In the genomic region with DNA sequence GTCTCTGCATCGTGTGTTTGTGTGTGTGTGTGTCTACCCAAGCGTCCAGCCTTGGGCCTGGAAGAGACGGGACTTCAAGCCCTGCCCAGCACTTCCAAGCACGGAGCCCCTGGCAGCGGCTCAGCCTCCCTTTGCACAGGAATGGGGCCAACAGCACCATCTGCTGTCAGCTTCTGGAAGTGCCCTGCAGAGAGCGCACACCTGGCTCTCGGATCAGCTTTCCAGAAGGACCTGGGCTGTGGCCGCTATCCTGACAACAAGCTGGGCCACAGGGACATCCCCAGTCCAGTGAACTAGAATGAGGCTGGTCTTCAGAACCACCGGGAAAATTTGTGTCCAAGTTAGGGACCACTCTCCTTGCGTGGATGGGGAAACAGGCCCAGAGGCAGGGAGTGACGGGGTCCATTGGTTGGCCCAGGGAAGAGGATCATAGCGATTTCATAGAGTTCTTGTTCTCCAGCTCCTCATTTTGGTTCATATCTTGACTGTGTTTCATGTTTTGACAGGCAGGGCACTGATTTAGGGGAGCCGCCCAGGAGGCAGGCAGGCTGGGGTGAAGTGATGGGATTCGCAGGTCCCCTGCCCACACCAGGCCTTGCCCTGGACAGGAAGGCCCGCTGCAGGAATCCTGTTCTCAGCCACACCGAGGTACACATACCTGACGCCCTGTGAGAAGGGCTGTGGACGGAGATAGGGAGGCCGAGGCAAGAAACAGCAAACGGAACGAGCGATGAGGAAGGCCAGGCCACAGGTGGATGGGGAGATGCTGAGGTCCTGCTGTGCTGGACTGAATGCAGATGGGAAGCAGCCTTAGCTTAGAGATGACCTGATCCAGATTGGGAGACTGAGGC, we compare ENCODE assay signal across 8 cellular contexts. TPM values are rescaled to one million over a fixed set of nuclear protein-coding genes. Genes with fewer than 3 reads are reported as not detected.
DNase-seq lines count a peak whose midpoint lies in the region; ATAC-seq, FAIRE-seq and TF ChIP-seq lines count a peak whose summit lies in the region.

No MANE protein-coding gene starts in this region.

- peaks cover 9% of the 10 kb centered on the region for H3K9me3 Mint-ChIP-seq in Caco-2 (ENCODE audit: unreplicated experiment)
- H3K9me3 Mint-ChIP-seq in activated T-helper 17 cell treated with anti-CD3 and anti-CD28 coated beads, Interleukin-2, amount 50 U/mL, for 72 hours, result no peaks in the 10 kb centered on the region

- peak; percentile 39 for ATAC-seq in activated T-helper 17 cell treated with anti-CD3 and anti-CD28 coated beads, Interleukin-2, amount 50 U/mL, for 72 hours (replicated peaks)
- ATAC-seq in HG03196 (IDR thresholded peaks at IDR 0.05; ENCODE audit: unreplicated experiment), result no peak

- CTCF ChIA-PET in Caco-2 (lab: Charles Lee), result interaction anchor here (1.0 to 1.9 kb wide), 2 partner anchors 222 to 224 kb away, joined by 3 to 18 read pairs; no protein-coding TSS in a partner anchor

- no peaks in the 10 kb centered on the region for H3K4me1 ChIP-seq in Caco-2
- H3K4me1 ChIP-seq in testis, result no peaks in the 10 kb centered on the region

- BruUV-seq in Caco-2 (replicated peaks; lab: Mats Ljungman, UMichigan), result no TSS peak

- POLR2A ChIA-PET in Caco-2 (lab: Charles Lee), result no interaction called here

- H3K9me3 ChIP-seq in Caco-2, result no peaks in the 10 kb centered on the region
- H3K9me3 ChIP-seq in testis, result no peaks in the 10 kb centered on the region

- peaks cover 26% of the 10 kb centered on the region for H3K27me3 Mint-ChIP-seq in Caco-2 (ENCODE audit: insufficient read depth, unreplicated experiment)
- H3K27me3 Mint-ChIP-seq in activated T-helper 17 cell treated with anti-CD3 and anti-CD28 coated beads, Interleukin-2, amount 50 U/mL, for 72 hours, result peaks cover 46% of the 10 kb centered on the region

- H3K36me3 ChIP-seq in Caco-2 (ENCODE audit: control insufficient read depth, insufficient read depth, low read length) (no peaks in the 10 kb centered on the region), testis (ENCODE audit: low read depth, missing control alignments) (no peaks in the 10 kb centered on the region)

- TF ChIP-seq CTCF in Caco-2 (IDR thresholded peaks at IDR 0.05; ENCODE audit: insufficient read depth in 1 of 2, low read depth in 1 of 2, low read length in 1 of 2, severe bottlenecking in 1 of 2, unreplicated experiment in 1 of 2) (peak; percentile 84 to 85), foreskin fibroblast (IDR thresholded peaks at IDR 0.05; ENCODE audit: low read depth, low read length) (peak; percentile 97), testis (IDR thresholded peaks at IDR 0.05) (peak; percentile 77 to 85 (median 83))

- 68 to 75% methylated on average over 15 to 17 of the region's 22 CpGs for WGBS in testis, 2 donors

- no peak for TF ChIP-seq POLR2A in testis (IDR thresholded peaks at IDR 0.05)

- H3K4me3 ChIP-seq in Caco-2 (ENCODE audit: low read depth, low read length) (no peak overlapping the region), foreskin fibroblast (ENCODE audit: low read depth in 1 of 2, low read length in 2 of 2) (no peak overlapping the region), testis (no peak overlapping the region)

- no peak overlapping the region for H3K27ac Mint-ChIP-seq in Caco-2 (ENCODE audit: unreplicated experiment)
- H3K27ac Mint-ChIP-seq in activated T-helper 17 cell treated with anti-CD3 and anti-CD28 coated beads, Interleukin-2, amount 50 U/mL, for 72 hours, result no peak overlapping the region

- H3K36me3 Mint-ChIP-seq in Caco-2 (ENCODE audit: insufficient read depth, unreplicated experiment), result no peaks in the 10 kb centered on the region
- no peaks in the 10 kb centered on the region for H3K36me3 Mint-ChIP-seq in activated T-helper 17 cell treated with anti-CD3 and anti-CD28 coated beads, Interleukin-2, amount 50 U/mL, for 72 hours (ENCODE audit: low read depth)

- H3K27me3 ChIP-seq in Caco-2 (replicated peaks; ENCODE audit: control insufficient read depth, insufficient read depth, low read length) (no peaks in the 10 kb centered on the region; the same call in 1 of the 2 replicates), testis (no peaks in the 10 kb centered on the region)

- DNase-seq in Caco-2 (peak; percentile 71 to 80), HuH-7.5 (ENCODE audit: low spot score) (peak; percentile 86), RCC 7860 (ENCODE audit: low spot score) (peak; percentile 29), foreskin fibroblast (peak; percentile 49 to 82), nucleus accumbens (lab: John Stamatoyannopoulos, UW) (peak in 49 of 56 donors; percentile 0 to 82 (median 25)), testis (peak; percentile 87)

- no peak overlapping the region for H3K27ac ChIP-seq in testis

- FAIRE-seq in RCC 7860 (lab: Jason Lieb, UNC), result no peak

- H3K4me3 Mint-ChIP-seq in Caco-2 (ENCODE audit: unreplicated experiment), result no peak overlapping the region
- no peak overlapping the region for H3K4me3 Mint-ChIP-seq in activated T-helper 17 cell treated with anti-CD3 and anti-CD28 coated beads, Interleukin-2, amount 50 U/mL, for 72 hours

- intact Hi-C loops in Caco-2 (cut with micrococcal nuclease; ENCODE audit: unreplicated experiment), result loop anchor here (1.0 kb wide), 1 partner anchor 224 kb away; no protein-coding TSS in a partner anchor
- intact Hi-C loops in testis (cut with DNase I; ENCODE audit: low total_unique reads), result no loop called here

- no peaks in the 10 kb centered on the region for H3K4me1 Mint-ChIP-seq in Caco-2 (ENCODE audit: low read depth, unreplicated experiment)
- H3K4me1 Mint-ChIP-seq in activated T-helper 17 cell treated with anti-CD3 and anti-CD28 coated beads, Interleukin-2, amount 50 U/mL, for 72 hours, result peaks cover 3% of the 10 kb centered on the region

RNA-seq across cellular contexts. Expression of a gene that starts 38.4 kb away (rescaled TPM):
- not detected in 2 replicates for total RNA-seq in Caco-2 (2022)
- not detected for total RNA-seq in activated T-helper 17 cell treated with anti-CD3 and anti-CD28 coated beads, Interleukin-2, amount 50 U/mL, for 72 hours
- total RNA-seq in testis, result under 1 TPM in 1 of 2 donors, not detected in 1; 0.19 TPM
- not detected for polyA plus RNA-seq in testis (ENCODE audit: insufficient read depth, low read depth, low replicate concordance)

Comparison
In these comparisons a context has a peak if more than half of its experiments do, and no peak if none do; other contexts are left out.
1. DNase-seq: peak in every context shown above with its lines; median percentile 87 in testis; 86 in HuH-7.5; 76 in Caco-2; 66 in foreskin fibroblast; 29 in RCC 7860; 25 in nucleus accumbens.